Comparison of ENCODE assay signal across 11 cellular contexts in the genomic region with DNA sequence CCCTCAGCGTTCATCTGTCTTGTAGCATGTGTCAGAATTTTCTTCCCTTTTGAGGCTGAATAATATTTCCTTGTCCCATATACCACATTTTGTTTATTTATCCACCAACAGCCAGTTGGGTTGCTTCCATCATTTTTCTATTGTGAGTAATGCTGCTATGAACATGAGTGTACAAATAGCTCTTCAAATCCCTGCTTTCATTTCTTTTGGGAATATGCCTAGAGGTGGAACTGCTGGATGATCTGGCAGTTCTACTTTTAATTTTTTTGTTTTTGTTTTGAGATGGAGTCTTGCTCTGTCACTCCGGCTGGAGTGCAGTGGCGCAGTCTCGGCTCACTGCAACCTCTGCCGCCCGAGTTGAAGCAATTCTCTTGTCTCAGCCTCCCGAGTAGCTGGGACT.
DNase-seq lines count a peak whose midpoint lies in the region; ATAC-seq and TF ChIP-seq lines count a peak whose summit lies in the region.
"Had no signal": no experiment of that assay in that cellular context is flagged by ENCODE, and none has a peak within 500 bp of the region (broad histone marks: within the 10 kb centered on the region; RNA-seq: fewer than 3 reads in every experiment).

No MANE protein-coding gene starts in this region.

- CTCF ChIA-PET in AG04450 (lab: Charles Lee): interaction anchor here (0.7 to 1.6 kb wide), 6 partner anchors 9 to 1118 kb away, joined by 3 to 11 read pairs (median 4); no protein-coding TSS in a partner anchor
- CTCF ChIA-PET in RWPE1 (lab: Yijun Ruan, JAX): interaction anchor here (1.6 kb wide), 1 partner anchor 139 kb away, joined by 6 read pairs; no protein-coding TSS in a partner anchor
- CTCF ChIA-PET in Calu3 (lab: Charles Lee): no interaction called here

- WGBS in esophagus squamous epithelium, 2 donors: 25 to 54% methylated on average over 7 of the region's 7 CpGs

- H3K9me3 Mint-ChIP-seq in Calu3 (ENCODE audit: low read depth, unreplicated experiment): no peaks in the 10 kb centered on the region
- H3K9me3 Mint-ChIP-seq: nephron had no signal

- no peaks in the 10 kb centered on the region for H3K36me3 Mint-ChIP-seq in Calu3 (ENCODE audit: insufficient read depth, unreplicated experiment)

- DNase-seq in AG04450 (ENCODE audit: low read depth, low spot score): peak; percentile 84
- DNase-seq in RWPE1 (ENCODE audit: low spot score): peak; percentile 58
- no peak for DNase-seq in esophagus squamous epithelium (lab: John Stamatoyannopoulos, UW)
- DNase-seq in non-pigmented ciliary epithelial cell (ENCODE audit: low read depth): peak; percentile 88
- DNase-seq in midbrain (lab: John Stamatoyannopoulos, UW): no peak
- no peak for DNase-seq in Calu3
- DNase-seq in stimulated activated CD4-positive, alpha-beta T cell treated with anti-CD3 and anti-CD28 coated beads, Interleukin-12 subunit alpha, Interleukin-12 subunit beta, amount 100 ng/mL, for 4 hours: no peak
- DNase-seq: NCI-H2029 treated with DMSO at 0.1 percent for 48 hours had no signal

- no peak overlapping the region for H3K27ac Mint-ChIP-seq in Calu3 (ENCODE audit: unreplicated experiment)
- H3K27ac Mint-ChIP-seq: nephron had no signal

- H3K27me3 ChIP-seq in AG04450 (ENCODE audit: control insufficient read depth, insufficient read depth, low read length) (no peaks in the 10 kb centered on the region), esophagus squamous epithelium (no peaks in the 10 kb centered on the region)
- H3K27me3 ChIP-seq: BLaER1 had no signal

- TF ChIP-seq CTCF in AG04450 (IDR thresholded peaks at IDR 0.05; ENCODE audit: low read depth, low read length) (no peak), RWPE1 (conservative IDR thresholded peaks at IDR 0.05; ENCODE audit: low read depth) (no peak), esophagus squamous epithelium (IDR thresholded peaks at IDR 0.05) (no peak), Calu3 (IDR thresholded peaks at IDR 0.05; ENCODE audit: unreplicated experiment) (no peak)

- peaks cover 14 to 83% (median 44%) of the 10 kb centered on the region in 3 donors for H3K4me1 ChIP-seq in esophagus squamous epithelium
- H3K4me1 ChIP-seq: BLaER1 had no signal

- H3K4me3 ChIP-seq in AG04450 (ENCODE audit: low read depth, low read length): no peak overlapping the region
- H3K4me3 ChIP-seq in esophagus squamous epithelium: no peak overlapping the region
- H3K4me3 ChIP-seq: BLaER1 had no signal

- intact Hi-C loops in esophagus squamous epithelium (cut with DNase I): no loop called here
- intact Hi-C loops in Calu3 (cut with micrococcal nuclease; ENCODE audit: unreplicated experiment): no loop called here

- no peaks in the 10 kb centered on the region for H3K9me3 ChIP-seq in AG04450 (ENCODE audit: control insufficient read depth, insufficient read depth, low read length)
- no peaks in the 10 kb centered on the region for H3K9me3 ChIP-seq in esophagus squamous epithelium
- H3K9me3 ChIP-seq: BLaER1 had no signal

- POLR2A ChIA-PET in AG04450 (lab: Yijun Ruan, JAX): interaction anchor here (1.0 to 1.7 kb wide), 6 partner anchors 16 to 123 kb away, joined by 3 to 12 read pairs (median 4); a partner anchor contains a TSS
- POLR2A ChIA-PET in RWPE1 (lab: Yijun Ruan, JAX; ENCODE audit: low non-redundant PET): no interaction called here

- H3K4me3 Mint-ChIP-seq in Calu3 (ENCODE audit: low read depth, unreplicated experiment): no peak overlapping the region
- H3K4me3 Mint-ChIP-seq: nephron had no signal

- peaks cover 0 to 2% (median 0%) of the 10 kb centered on the region in 3 donors for H3K36me3 ChIP-seq in esophagus squamous epithelium
- H3K36me3 ChIP-seq: BLaER1 had no signal

- no TSS peak for BruUV-seq in Calu3 (replicated peaks; lab: Mats Ljungman, UMichigan)

- no peaks in the 10 kb centered on the region for H3K27me3 Mint-ChIP-seq in Calu3 (ENCODE audit: unreplicated experiment)

- no peak for TF ChIP-seq POLR2A in esophagus squamous epithelium (IDR thresholded peaks at IDR 0.05)

- peak overlapping the region; percentile 68 for H3K27ac ChIP-seq in AG04450 (ENCODE audit: low read depth, low read length)
- peak overlapping the region; percentile 87 for H3K27ac ChIP-seq in RWPE1
- peak overlapping the region; percentile 78 to 89 (median 84) for H3K27ac ChIP-seq in esophagus squamous epithelium
- H3K27ac ChIP-seq: BLaER1 had no signal

- peaks cover 26% of the 10 kb centered on the region for H3K4me1 Mint-ChIP-seq in Calu3 (ENCODE audit: low read depth, unreplicated experiment)

- no peak for ATAC-seq in HG03520 (IDR thresholded peaks at IDR 0.05; ENCODE audit: unreplicated experiment)

Comparison
In these comparisons a context has a peak if more than half of its experiments do, and no peak if none do; other contexts are left out.
1. DNase-seq: peak in AG04450 (single experiment), RWPE1 (single experiment) and non-pigmented ciliary epithelial cell (single experiment); none in esophagus squamous epithelium (single experiment), midbrain (single experiment), Calu3 (single experiment) and stimulated activated CD4-positive, alpha-beta T cell treated with anti-CD3 and anti-CD28 coated beads, Interleukin-12 subunit alpha, Interleukin-12 subunit beta, amount 100 ng/mL, for 4 hours (single experiment).
2. Peak in every context shown above with its lines, with median percentiles within 50 percentile points of each other: H3K27ac ChIP-seq.